ENCODE assay signal across 22 cellular contexts in genomic region chr22:45965565-45965962, GRCh38. TPM values are rescaled to one million over a fixed set of nuclear protein-coding genes. Genes with fewer than 3 reads are reported as not detected.
"Had no signal": no experiment of that assay in that cellular context is flagged by ENCODE, and none has a peak within 500 bp of the region (broad histone marks: within the 10 kb centered on the region; RNA-seq: fewer than 3 reads in every experiment).

No MANE protein-coding gene starts in this region.

- H3K27me3 ChIP-seq: MG63 had no signal

- ATAC-seq: T-cell had no signal

- H3K4me3 ChIP-seq: MG63 had no signal

- DNase-seq: IMR-90, Karpas-422, KG1, MG63, NCI-H1092, NCI-H1105 treated with DMSO at 0.1 percent for 48 hours, NCI-H1417 treated with DMSO at 0.1 percent for 48 hours, NCI-H187, NCI-H2029, NCI-H2081 treated with DMSO at 0.1 percent for 48 hours, NCI-H2171, NCI-H226, NCI-H446, NCI-H510A, NCI-H524 treated with DMSO at 0.1 percent for 48 hours, NCI-H774, SHP77, SK-N-SH, SW 1271, T-cell had no signal

- H3K9ac ChIP-seq: SK-N-SH had no signal

- H3K9me3 ChIP-seq: MG63, SK-N-SH had no signal

- H3K4me2 ChIP-seq: SK-N-SH had no signal

- FAIRE-seq: HepG2 had no signal

RNA-seq across cellular contexts. Expression of gene WNT7B, which starts 11.4 kb away (rescaled TPM):
- total RNA-seq: SK-MEL-5 had no signal
- polyA plus RNA-seq: HepG2 had no signal
